In genomic region chr2:41992056-41992699, GRCh38 we compare ENCODE assay signal across 19 cellular contexts. TPM values are rescaled to one million over a fixed set of nuclear protein-coding genes. Genes with fewer than 3 reads are reported as not detected.
"Had no signal": no experiment of that assay in that cellular context is flagged by ENCODE, and none has a peak within 500 bp of the region (broad histone marks: within the 10 kb centered on the region; RNA-seq: fewer than 3 reads in every experiment).

No MANE protein-coding gene starts in this region.

- H3K9me3 Mint-ChIP-seq: natural killer cell treated with Interleukin-12 subunit alpha and Interleukin-12 subunit beta and Interleukin-15 and Interleukin-18, amount 100 ng/mL, for 72 hours had no signal

- H3K4me3 ChIP-seq: coronary artery, heart left ventricle, ovary, right atrium auricular region, suprapubic skin, thyroid gland, upper lobe of left lung, uterus had no signal

- H3K36me3 ChIP-seq: heart left ventricle, ovary, right atrium auricular region, suprapubic skin, thyroid gland, upper lobe of left lung, uterus had no signal

- DNase-seq: effector CD4-positive, alpha-beta T cell; foreskin melanocyte; heart left ventricle; hippocampal formation; kidney glomerular epithelial cell; midbrain; nucleus accumbens; ovary; stimulated activated CD4-positive, alpha-beta T cell treated with anti-CD3 and anti-CD28 coated beads, Interleukin-12 subunit alpha, Interleukin-12 subunit beta, amount 100 ng/mL, for 4 hours; stimulated activated naive CD8-positive, alpha-beta T cell treated with anti-CD3 and anti-CD28 coated beads, Interleukin-15, Interleukin-2, amounts not matched to agents 100 U/mL and 50 U/mL, for 24 hours; thyroid gland; upper lobe of left lung; uterus had no signal

- H3K4me1 ChIP-seq: suprapubic skin, thyroid gland, upper lobe of left lung, uterus had no signal

- ATAC-seq: heart left ventricle; natural killer cell treated with Interleukin-12 subunit alpha and Interleukin-12 subunit beta and Interleukin-15 and Interleukin-18, amount 100 ng/mL, for 72 hours; stimulated activated naive CD8-positive, alpha-beta T cell treated with anti-CD3 and anti-CD28 coated beads, Interleukin-15, Interleukin-2, amounts not matched to agents 100 U/mL and 50 U/mL, for 24 hours had no signal

- H3K27me3 ChIP-seq: heart left ventricle, ovary, right atrium auricular region, suprapubic skin, thyroid gland, upper lobe of left lung, uterus had no signal

- H3K9me3 ChIP-seq: heart left ventricle, ovary, right atrium auricular region, suprapubic skin, thyroid gland, upper lobe of left lung, uterus had no signal

- H3K27ac Mint-ChIP-seq: natural killer cell treated with Interleukin-12 subunit alpha and Interleukin-12 subunit beta and Interleukin-15 and Interleukin-18, amount 100 ng/mL, for 72 hours had no signal

- H3K27ac ChIP-seq: coronary artery, heart left ventricle, ovary, right atrium auricular region, suprapubic skin, thyroid gland, upper lobe of left lung, uterus had no signal

- H3K36me3 Mint-ChIP-seq: natural killer cell treated with Interleukin-12 subunit alpha and Interleukin-12 subunit beta and Interleukin-15 and Interleukin-18, amount 100 ng/mL, for 72 hours had no signal

- FAIRE-seq: islet of Langerhans, small intestine had no signal

- H3K4me3 Mint-ChIP-seq: natural killer cell treated with Interleukin-12 subunit alpha and Interleukin-12 subunit beta and Interleukin-15 and Interleukin-18, amount 100 ng/mL, for 72 hours had no signal

RNA-seq across cellular contexts. Expression of gene PKDCC, which starts 55.6 kb away (rescaled TPM):
- total RNA-seq: natural killer cell treated with Interleukin-12 subunit alpha and Interleukin-12 subunit beta and Interleukin-15 and Interleukin-18, amount 100 ng/mL, for 72 hours had no signal
